ENCODE assay signal across 21 cellular contexts in the genomic region with DNA sequence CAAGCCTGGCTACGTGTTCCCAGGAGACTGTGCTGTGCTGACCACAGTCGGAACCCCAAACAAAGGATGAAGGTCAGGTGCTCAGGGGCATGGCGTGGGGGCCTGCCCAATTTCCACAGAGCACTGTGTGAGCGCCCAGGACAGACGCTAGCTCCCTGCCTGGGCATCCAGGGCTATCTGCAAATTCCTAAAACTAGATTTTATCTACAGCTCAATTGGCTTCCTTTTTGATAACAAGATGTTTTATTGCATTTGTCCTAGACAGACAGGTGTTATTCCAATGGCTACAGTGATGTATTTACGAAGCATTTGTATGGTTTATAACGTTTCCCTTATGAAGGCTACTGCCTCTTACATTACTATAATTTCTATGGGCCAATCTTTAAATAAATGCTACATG. TPM values are rescaled to one million over a fixed set of nuclear protein-coding genes. Genes with fewer than 3 reads are reported as not detected.
DNase-seq lines count a peak whose midpoint lies in the region; ATAC-seq and TF ChIP-seq lines count a peak whose summit lies in the region.
"Had no signal": no experiment of that assay in that cellular context is flagged by ENCODE, and none has a peak within 500 bp of the region (broad histone marks: within the 10 kb centered on the region; RNA-seq: fewer than 3 reads in every experiment).

No MANE protein-coding gene starts in this region.

- H3K9me3 ChIP-seq in SK-N-SH: no peaks in the 10 kb centered on the region
- H3K9me3 ChIP-seq: A549 had no signal

- H3K27ac Mint-ChIP-seq in activated naive CD8-positive, alpha-beta T cell treated with anti-CD3 and anti-CD28 coated beads, Interleukin-2, amount 10 ng/mL, durations not matched to agents 7 days and 5 days: peak overlapping the region; percentile 26
- no peak overlapping the region for H3K27ac Mint-ChIP-seq in activated naive CD8-positive, alpha-beta T cell treated with anti-CD3 and anti-CD28 coated beads, Interleukin-2, amount 50 U/mL, for 24 hours
- H3K27ac Mint-ChIP-seq: CD8-positive, alpha-beta T cell; HFFc6 had no signal

- H3K27ac ChIP-seq in SK-N-SH (ENCODE audit: low read depth in 2 of 2, low read length in 1 of 2): no peak overlapping the region; a peak in 1 of 4 replicates
- H3K27ac ChIP-seq in coronary artery: no peak overlapping the region
- H3K27ac ChIP-seq: 22Rv1, A549, GM23248, HL-60 had no signal

- CTCF ChIA-PET in SK-N-SH (lab: Yijun Ruan, JAX): no interaction called here

- POLR2A ChIA-PET in activated naive CD8-positive, alpha-beta T cell treated with anti-CD3 and anti-CD28 coated beads, Interleukin-2, amount 10 ng/mL, durations not matched to agents 7 days and 5 days (lab: Charles Lee): no interaction called here
- POLR2A ChIA-PET in SK-N-SH (lab: Yijun Ruan, JAX): no interaction called here

- intact Hi-C loops in posterior cingulate gyrus (cut with DNase I): no loop called here

- peaks cover 5% of the 10 kb centered on the region for H3K36me3 Mint-ChIP-seq in activated naive CD8-positive, alpha-beta T cell treated with anti-CD3 and anti-CD28 coated beads, Interleukin-2, amount 10 ng/mL, durations not matched to agents 7 days and 5 days
- no peaks in the 10 kb centered on the region for H3K36me3 Mint-ChIP-seq in activated naive CD8-positive, alpha-beta T cell treated with anti-CD3 and anti-CD28 coated beads, Interleukin-2, amount 50 U/mL, for 24 hours (ENCODE audit: low read depth)
- H3K36me3 Mint-ChIP-seq: CD8-positive, alpha-beta T cell had no signal

- no peaks in the 10 kb centered on the region for H3K27me3 Mint-ChIP-seq in activated naive CD8-positive, alpha-beta T cell treated with anti-CD3 and anti-CD28 coated beads, Interleukin-2, amount 10 ng/mL, durations not matched to agents 7 days and 5 days
- H3K27me3 Mint-ChIP-seq in activated naive CD8-positive, alpha-beta T cell treated with anti-CD3 and anti-CD28 coated beads, Interleukin-2, amount 50 U/mL, for 24 hours: no peaks in the 10 kb centered on the region

- no peak overlapping the region for H3K9ac ChIP-seq in SK-N-SH
- H3K9ac ChIP-seq: GM23248 had no signal

- DNase-seq in activated naive CD8-positive, alpha-beta T cell treated with anti-CD3 and anti-CD28 coated beads, Interleukin-2, amount 10 ng/mL, durations not matched to agents 7 days and 5 days: no peak
- no peak for DNase-seq in activated naive CD8-positive, alpha-beta T cell treated with anti-CD3 and anti-CD28 coated beads, Interleukin-2, amount 50 U/mL, for 24 hours
- DNase-seq in SK-N-SH: no peak
- DNase-seq in epidermal melanocyte (ENCODE audit: insufficient read length, low spot score): peak; percentile 1
- no peak for DNase-seq in iPS-NIHi7 (ENCODE audit: extremely low spot score)
- DNase-seq in coronary artery (ENCODE audit: low spot score): no peak
- DNase-seq in posterior cingulate gyrus: no peak
- DNase-seq: AML-193; Calu3; CD8-positive, alpha-beta T cell; DMS 273 treated with DMSO at 0.1 percent for 48 hours; DMS53; DND-41; EL; GM23248; HFFc6 had no signal

- no peak overlapping the region for H2AFZ ChIP-seq in SK-N-SH (ENCODE audit: low read depth)
- H2AFZ ChIP-seq: GM23248 had no signal

- H3K4me3 Mint-ChIP-seq in activated naive CD8-positive, alpha-beta T cell treated with anti-CD3 and anti-CD28 coated beads, Interleukin-2, amount 10 ng/mL, durations not matched to agents 7 days and 5 days: no peak overlapping the region
- H3K4me3 Mint-ChIP-seq in activated naive CD8-positive, alpha-beta T cell treated with anti-CD3 and anti-CD28 coated beads, Interleukin-2, amount 50 U/mL, for 24 hours: no peak overlapping the region
- H3K4me3 Mint-ChIP-seq: CD8-positive, alpha-beta T cell; HFFc6 had no signal

- H3K4me3 ChIP-seq in SK-N-SH (ENCODE audit: low read depth in 2 of 2, low read length in 1 of 2) (no peak overlapping the region), coronary artery (no peak overlapping the region)
- H3K4me3 ChIP-seq: A549, GM12878, GM23248 had no signal

- 70% methylated on average over 7 of the region's 7 CpGs for WGBS in SK-N-SH (ENCODE audit: low lambda C conversion rate)

- TF ChIP-seq EP300 in SK-N-SH (IDR thresholded peaks at IDR 0.05; ENCODE audit: borderline replicate concordance in 1 of 2, low read depth in 1 of 2, low read length in 1 of 2): peak in 1 of 2 experiments; percentile 47; a peak in 1 of 4 replicates

- peaks cover 0 to 6% of the 10 kb centered on the region in 2 experiments for H3K36me3 ChIP-seq in SK-N-SH (replicated peaks in 1 of 2; ENCODE audit: control insufficient read depth in 1 of 2, insufficient read depth in 2 of 2, low read length in 1 of 2)

- H3K79me2 ChIP-seq in SK-N-SH (ENCODE audit: insufficient read depth): peaks cover 4% of the 10 kb centered on the region

- no peaks in the 10 kb centered on the region for H3K9me2 ChIP-seq in SK-N-SH

- no peak for TF ChIP-seq RAD21 in SK-N-SH (IDR thresholded peaks at IDR 0.05; ENCODE audit: low read length)

- no peaks in the 10 kb centered on the region for H4K20me1 ChIP-seq in SK-N-SH (ENCODE audit: insufficient read depth)

- H3K27me3 ChIP-seq in SK-N-SH (ENCODE audit: insufficient read depth): no peaks in the 10 kb centered on the region

- H3K9me3 Mint-ChIP-seq in activated naive CD8-positive, alpha-beta T cell treated with anti-CD3 and anti-CD28 coated beads, Interleukin-2, amount 10 ng/mL, durations not matched to agents 7 days and 5 days: no peaks in the 10 kb centered on the region
- H3K9me3 Mint-ChIP-seq in activated naive CD8-positive, alpha-beta T cell treated with anti-CD3 and anti-CD28 coated beads, Interleukin-2, amount 50 U/mL, for 24 hours: no peaks in the 10 kb centered on the region
- H3K9me3 Mint-ChIP-seq: CD8-positive, alpha-beta T cell; HFFc6 had no signal

- TF ChIP-seq CTCF in SK-N-SH (IDR thresholded peaks at IDR 0.05): no peak
- TF ChIP-seq CTCF in coronary artery (IDR thresholded peaks at IDR 0.05): no peak

- H3K4me1 ChIP-seq in SK-N-SH (ENCODE audit: control insufficient read depth in 1 of 2, insufficient read depth in 2 of 2, low read depth in 1 of 2, low read length in 1 of 2): peaks cover 0 to 12% of the 10 kb centered on the region in 2 experiments; a peak in 2 of 4 replicates
- H3K4me1 ChIP-seq: A549 had no signal

- no peak overlapping the region for H3K4me2 ChIP-seq in SK-N-SH
- H3K4me2 ChIP-seq: A549 had no signal

- no peaks in the 10 kb centered on the region for H3F3A ChIP-seq in SK-N-SH (replicated peaks; ENCODE audit: insufficient read depth)

- ATAC-seq in activated naive CD8-positive, alpha-beta T cell treated with anti-CD3 and anti-CD28 coated beads, Interleukin-2, amount 10 ng/mL, durations not matched to agents 7 days and 5 days (ENCODE audit: low read depth): no peak
- no peak for ATAC-seq in activated naive CD8-positive, alpha-beta T cell treated with anti-CD3 and anti-CD28 coated beads, Interleukin-2, amount 50 U/mL, for 24 hours
- ATAC-seq: A549; CD8-positive, alpha-beta T cell; GM12878; HCT116 had no signal

- peaks cover under 1% of the 10 kb centered on the region for H3K4me1 Mint-ChIP-seq in activated naive CD8-positive, alpha-beta T cell treated with anti-CD3 and anti-CD28 coated beads, Interleukin-2, amount 10 ng/mL, durations not matched to agents 7 days and 5 days
- H3K4me1 Mint-ChIP-seq in activated naive CD8-positive, alpha-beta T cell treated with anti-CD3 and anti-CD28 coated beads, Interleukin-2, amount 50 U/mL, for 24 hours: peaks cover 3% of the 10 kb centered on the region

TF ChIP-seq in SK-N-SH, 30 proteins besides CTCF, POLR2A, EP300 and RAD21:
- peak; percentile 74 for TF ChIP-seq GATA2 (CRISPR knock-in tag; IDR thresholded peaks at IDR 0.05)
- TF ChIP-seq, protein P1, sequence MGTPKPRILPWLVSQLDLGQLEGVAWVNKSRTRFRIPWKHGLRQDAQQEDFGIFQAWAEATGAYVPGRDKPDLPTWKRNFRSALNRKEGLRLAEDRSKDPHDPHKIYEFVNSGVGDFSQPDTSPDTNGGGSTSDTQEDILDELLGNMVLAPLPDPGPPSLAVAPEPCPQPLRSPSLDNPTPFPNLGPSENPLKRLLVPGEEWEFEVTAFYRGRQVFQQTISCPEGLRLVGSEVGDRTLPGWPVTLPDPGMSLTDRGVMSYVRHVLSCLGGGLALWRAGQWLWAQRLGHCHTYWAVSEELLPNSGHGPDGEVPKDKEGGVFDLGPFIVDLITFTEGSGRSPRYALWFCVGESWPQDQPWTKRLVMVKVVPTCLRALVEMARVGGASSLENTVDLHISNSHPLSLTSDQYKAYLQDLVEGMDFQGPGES (IDR thresholded peaks at IDR 0.05; ENCODE audit: low read depth, low read length): no peak
- TF ChIP-seq RCOR1 (IDR thresholded peaks at IDR 0.05; ENCODE audit: low read length): peak; percentile 48; the same call in 1 of the 2 replicates

RNA-seq across cellular contexts. Expression of gene PTGR3, which starts 16.0 kb away (rescaled TPM):
- 10 to 100 TPM; 36.6 to 37.2 TPM for total RNA-seq in activated naive CD8-positive, alpha-beta T cell treated with anti-CD3 and anti-CD28 coated beads, Interleukin-2, amount 10 ng/mL, durations not matched to agents 7 days and 5 days
- 20.7 and 27.1 TPM in 2 replicates for polyA plus RNA-seq in SK-N-SH (2012; rRNA removed)
- polyA plus RNA-seq in SK-N-SH (2012; cell fraction: cytosol; rRNA removed): 21.0 and 23.2 TPM in 2 replicates
- polyA plus RNA-seq in SK-N-SH (2012; cell fraction: nucleus; rRNA removed): 39.3 and 40.7 TPM in 2 replicates

RNA-seq across cellular contexts. Expression of gene TSHZ1, which starts 17.7 kb away (rescaled TPM):
- total RNA-seq in activated naive CD8-positive, alpha-beta T cell treated with anti-CD3 and anti-CD28 coated beads, Interleukin-2, amount 10 ng/mL, durations not matched to agents 7 days and 5 days: 10 to 100 TPM; 23.7 to 25.2 TPM
- 2.6 and 2.8 TPM in 2 replicates for polyA plus RNA-seq in SK-N-SH (2012; rRNA removed)
- polyA plus RNA-seq in SK-N-SH (2012; cell fraction: cytosol; rRNA removed): 2.5 and 3.0 TPM in 2 replicates
- 3.4 and 3.5 TPM in 2 replicates for polyA plus RNA-seq in SK-N-SH (2012; cell fraction: nucleus; rRNA removed)
